ENCODE assay signal across 11 cellular contexts in genomic region chr3:195450731-195451229, GRCh38. TPM values are rescaled to one million over a fixed set of nuclear protein-coding genes. Genes with fewer than 3 reads are reported as not detected.
DNase-seq lines count a peak whose midpoint lies in the region; ATAC-seq and TF ChIP-seq lines count a peak whose summit lies in the region.
"Had no signal": no experiment of that assay in that cellular context is flagged by ENCODE, and none has a peak within 500 bp of the region (broad histone marks: within the 10 kb centered on the region; RNA-seq: fewer than 3 reads in every experiment).

No MANE protein-coding gene starts in this region.

- peak; percentile 55 for ATAC-seq in Right ventricle myocardium superior (ENCODE audit: poor library complexity)
- peak; percentile 73 to 84 for ATAC-seq in lower lobe of right lung
- no peak for ATAC-seq in activated naive CD4-positive, alpha-beta T cell treated with anti-CD3 and anti-CD28 coated beads, Interleukin-2, amount 50 U/mL, for 72 hours
- no peak for ATAC-seq in activated T-cell treated with anti-CD3 and anti-CD28 coated beads, Interleukin-2, amount 50 U/mL, for 72 hours (replicated peaks in 1 of 2)

- TF ChIP-seq CTCF in right atrium auricular region (IDR thresholded peaks at IDR 0.05), result no peak
- TF ChIP-seq CTCF in astrocyte of the spinal cord (IDR thresholded peaks at IDR 0.05; ENCODE audit: low read depth, low read length), result no peak
- no peak for TF ChIP-seq CTCF in lower lobe of right lung (IDR thresholded peaks at IDR 0.05)

- H3K27me3 Mint-ChIP-seq in activated T-cell treated with anti-CD3 and anti-CD28 coated beads, Interleukin-2, amount 50 U/mL, for 24 hours, result no peaks in the 10 kb centered on the region
- H3K27me3 Mint-ChIP-seq in activated T-cell treated with anti-CD3 and anti-CD28 coated beads, Interleukin-2, amount 50 U/mL, for 72 hours (ENCODE audit: low read depth), result no peaks in the 10 kb centered on the region
- peaks cover 6% of the 10 kb centered on the region for H3K27me3 Mint-ChIP-seq in activated T-helper 2 cell treated with anti-CD3 and anti-CD28 coated beads, Interferon-gamma antibody, Interleukin-2, Interleukin-4, amounts not matched to agents 10 μg/mL and 5 μg/mL and 100 μg/mL, durations not matched to agents 14 hours and 24 hours and 36 hours (ENCODE audit: low read depth)

- H3K4me1 Mint-ChIP-seq in activated T-cell treated with anti-CD3 and anti-CD28 coated beads, Interleukin-2, amount 50 U/mL, for 24 hours (ENCODE audit: low read depth), result peaks cover 21% of the 10 kb centered on the region
- H3K4me1 Mint-ChIP-seq in activated T-cell treated with anti-CD3 and anti-CD28 coated beads, Interleukin-2, amount 50 U/mL, for 72 hours (ENCODE audit: low read depth), result peaks cover 22% of the 10 kb centered on the region
- H3K4me1 Mint-ChIP-seq in activated T-helper 2 cell treated with anti-CD3 and anti-CD28 coated beads, Interferon-gamma antibody, Interleukin-2, Interleukin-4, amounts not matched to agents 10 μg/mL and 5 μg/mL and 100 μg/mL, durations not matched to agents 14 hours and 24 hours and 36 hours (ENCODE audit: low read depth), result peaks cover 20% of the 10 kb centered on the region

- intact Hi-C loops in Right ventricle myocardium superior (cut with DNase I) (no loop called here), lower lobe of right lung (cut with DNase I) (no loop called here)
- intact Hi-C loops in activated T-helper 2 cell treated with anti-CD3 and anti-CD28 coated beads, Interferon-gamma antibody, Interleukin-2, Interleukin-4, amounts not matched to agents 10 μg/mL and 5 μg/mL and 100 μg/mL, durations not matched to agents 14 hours and 24 hours and 36 hours (cut with micrococcal nuclease), result no loop called here

- no peaks in the 10 kb centered on the region for H3K9me3 Mint-ChIP-seq in activated T-cell treated with anti-CD3 and anti-CD28 coated beads, Interleukin-2, amount 50 U/mL, for 24 hours
- peaks cover 4 to 10% of the 10 kb centered on the region in 2 donors for H3K9me3 Mint-ChIP-seq in activated naive CD4-positive, alpha-beta T cell treated with anti-CD3 and anti-CD28 coated beads, Interleukin-2, amount 50 U/mL, for 72 hours
- peaks cover 5 to 6% of the 10 kb centered on the region in 2 donors for H3K9me3 Mint-ChIP-seq in activated T-cell treated with anti-CD3 and anti-CD28 coated beads, Interleukin-2, amount 50 U/mL, for 72 hours
- peaks cover 10% of the 10 kb centered on the region for H3K9me3 Mint-ChIP-seq in activated T-helper 2 cell treated with anti-CD3 and anti-CD28 coated beads, Interferon-gamma antibody, Interleukin-2, Interleukin-4, amounts not matched to agents 10 μg/mL and 5 μg/mL and 100 μg/mL, durations not matched to agents 14 hours and 24 hours and 36 hours

- no peaks in the 10 kb centered on the region for H3K36me3 Mint-ChIP-seq in activated T-cell treated with anti-CD3 and anti-CD28 coated beads, Interleukin-2, amount 50 U/mL, for 24 hours (ENCODE audit: low read depth)
- H3K36me3 Mint-ChIP-seq in activated naive CD4-positive, alpha-beta T cell treated with anti-CD3 and anti-CD28 coated beads, Interleukin-2, amount 50 U/mL, for 72 hours, result peaks cover 0 to 8% of the 10 kb centered on the region in 2 donors
- peaks cover 2% of the 10 kb centered on the region in 2 donors for H3K36me3 Mint-ChIP-seq in activated T-cell treated with anti-CD3 and anti-CD28 coated beads, Interleukin-2, amount 50 U/mL, for 72 hours (ENCODE audit: insufficient read depth in 2 of 2)
- H3K36me3 Mint-ChIP-seq in activated T-helper 2 cell treated with anti-CD3 and anti-CD28 coated beads, Interferon-gamma antibody, Interleukin-2, Interleukin-4, amounts not matched to agents 10 μg/mL and 5 μg/mL and 100 μg/mL, durations not matched to agents 14 hours and 24 hours and 36 hours (ENCODE audit: low read depth), result no peaks in the 10 kb centered on the region

- H3K27me3 ChIP-seq in right atrium auricular region, result no peaks in the 10 kb centered on the region
- H3K27me3 ChIP-seq in lower lobe of right lung (ENCODE audit: low read depth), result no peaks in the 10 kb centered on the region
- H3K27me3 ChIP-seq: BE2C had no signal

- no peak for DNase-seq in Right ventricle myocardium superior
- DNase-seq in right atrium auricular region (ENCODE audit: low spot score), result no peak
- peak; percentile 52 for DNase-seq in astrocyte of the spinal cord (ENCODE audit: low read depth, low spot score)
- no peak for DNase-seq in lower lobe of right lung
- DNase-seq in activated T-cell treated with anti-CD3 and anti-CD28 coated beads, Interleukin-2, amount 50 U/mL, for 24 hours, result no peak
- no peak for DNase-seq in activated naive CD4-positive, alpha-beta T cell treated with anti-CD3 and anti-CD28 coated beads, Interleukin-2, amount 50 U/mL, for 72 hours (ENCODE audit: low spot score in 2 of 2)
- no peak for DNase-seq in activated T-cell treated with anti-CD3 and anti-CD28 coated beads, Interleukin-2, amount 50 U/mL, for 72 hours
- no peak for DNase-seq in activated T-helper 2 cell treated with anti-CD3 and anti-CD28 coated beads, Interferon-gamma antibody, Interleukin-2, Interleukin-4, amounts not matched to agents 10 μg/mL and 5 μg/mL and 100 μg/mL, durations not matched to agents 14 hours and 24 hours and 36 hours (ENCODE audit: low spot score)
- DNase-seq: BE2C, hypothalamus, PC-9 had no signal

- H3K27ac Mint-ChIP-seq in activated T-cell treated with anti-CD3 and anti-CD28 coated beads, Interleukin-2, amount 50 U/mL, for 24 hours, result no peak overlapping the region
- no peak overlapping the region for H3K27ac Mint-ChIP-seq in activated naive CD4-positive, alpha-beta T cell treated with anti-CD3 and anti-CD28 coated beads, Interleukin-2, amount 50 U/mL, for 72 hours
- no peak overlapping the region for H3K27ac Mint-ChIP-seq in activated T-cell treated with anti-CD3 and anti-CD28 coated beads, Interleukin-2, amount 50 U/mL, for 72 hours
- no peak overlapping the region for H3K27ac Mint-ChIP-seq in activated T-helper 2 cell treated with anti-CD3 and anti-CD28 coated beads, Interferon-gamma antibody, Interleukin-2, Interleukin-4, amounts not matched to agents 10 μg/mL and 5 μg/mL and 100 μg/mL, durations not matched to agents 14 hours and 24 hours and 36 hours

- H3K4me3 ChIP-seq in right atrium auricular region (no peak overlapping the region), astrocyte of the spinal cord (ENCODE audit: low read depth, low read length) (no peak overlapping the region), lower lobe of right lung (no peak overlapping the region)
- H3K4me3 ChIP-seq: PC-9 had no signal

- no peaks in the 10 kb centered on the region for H3K36me3 ChIP-seq in right atrium auricular region
- H3K36me3 ChIP-seq in lower lobe of right lung, result no peaks in the 10 kb centered on the region
- H3K36me3 ChIP-seq: BE2C had no signal

- no peaks in the 10 kb centered on the region for H3K4me1 ChIP-seq in right atrium auricular region
- H3K4me1 ChIP-seq in lower lobe of right lung, result peaks cover 13% of the 10 kb centered on the region
- H3K4me1 ChIP-seq: BE2C had no signal

- no peak overlapping the region for H3K4me3 Mint-ChIP-seq in activated T-cell treated with anti-CD3 and anti-CD28 coated beads, Interleukin-2, amount 50 U/mL, for 24 hours
- no peak overlapping the region for H3K4me3 Mint-ChIP-seq in activated T-cell treated with anti-CD3 and anti-CD28 coated beads, Interleukin-2, amount 50 U/mL, for 72 hours
- no peak overlapping the region for H3K4me3 Mint-ChIP-seq in activated T-helper 2 cell treated with anti-CD3 and anti-CD28 coated beads, Interferon-gamma antibody, Interleukin-2, Interleukin-4, amounts not matched to agents 10 μg/mL and 5 μg/mL and 100 μg/mL, durations not matched to agents 14 hours and 24 hours and 36 hours (ENCODE audit: low read depth)

- H3K9me3 ChIP-seq in right atrium auricular region (no peaks in the 10 kb centered on the region), lower lobe of right lung (no peaks in the 10 kb centered on the region)
- H3K9me3 ChIP-seq: BE2C had no signal

- H3K27ac ChIP-seq in right atrium auricular region (no peak overlapping the region), lower lobe of right lung (peak overlapping the region; percentile 59)
- H3K27ac ChIP-seq: PC-9 had no signal

- in situ Hi-C loops in astrocyte of the spinal cord (cut with HindIII; ENCODE audit: low sequenced_read_pairs), result no loop called here

RNA-seq across cellular contexts. Expression of gene ACAP2, which starts 8.0 kb away (rescaled TPM):
- 12.8 TPM for total RNA-seq in Right ventricle myocardium superior
- 10 to 100 TPM; 17.8 to 18.9 TPM for total RNA-seq in right atrium auricular region
- total RNA-seq in lower lobe of right lung, result 68.9 TPM
- total RNA-seq in activated naive CD4-positive, alpha-beta T cell treated with anti-CD3 and anti-CD28 coated beads, Interleukin-2, amount 50 U/mL, for 72 hours, result 10 to 100 TPM; 46.3 to 75.8 TPM
- total RNA-seq in activated T-cell treated with anti-CD3 and anti-CD28 coated beads, Interleukin-2, amount 50 U/mL, for 72 hours, result 10 to 100 TPM; 63.0 to 67.5 TPM
- 49.8 and 51.5 TPM in 2 replicates for total RNA-seq in activated T-helper 2 cell treated with anti-CD3 and anti-CD28 coated beads, Interferon-gamma antibody, Interleukin-2, Interleukin-4, amounts not matched to agents 10 μg/mL and 5 μg/mL and 100 μg/mL, durations not matched to agents 14 hours and 24 hours and 36 hours

Comparison
In these comparisons a context has a peak if more than half of its experiments do, and no peak if none do; other contexts are left out.
1. ATAC-seq: peak in Right ventricle myocardium superior (single experiment) and lower lobe of right lung (2 of 2); none in activated naive CD4-positive, alpha-beta T cell treated with anti-CD3 and anti-CD28 coated beads, Interleukin-2, amount 50 U/mL, for 72 hours (0 of 2) and activated T-cell treated with anti-CD3 and anti-CD28 coated beads, Interleukin-2, amount 50 U/mL, for 72 hours (0 of 2).